ENCODE assay signal across 13 cellular contexts in the genomic region with DNA sequence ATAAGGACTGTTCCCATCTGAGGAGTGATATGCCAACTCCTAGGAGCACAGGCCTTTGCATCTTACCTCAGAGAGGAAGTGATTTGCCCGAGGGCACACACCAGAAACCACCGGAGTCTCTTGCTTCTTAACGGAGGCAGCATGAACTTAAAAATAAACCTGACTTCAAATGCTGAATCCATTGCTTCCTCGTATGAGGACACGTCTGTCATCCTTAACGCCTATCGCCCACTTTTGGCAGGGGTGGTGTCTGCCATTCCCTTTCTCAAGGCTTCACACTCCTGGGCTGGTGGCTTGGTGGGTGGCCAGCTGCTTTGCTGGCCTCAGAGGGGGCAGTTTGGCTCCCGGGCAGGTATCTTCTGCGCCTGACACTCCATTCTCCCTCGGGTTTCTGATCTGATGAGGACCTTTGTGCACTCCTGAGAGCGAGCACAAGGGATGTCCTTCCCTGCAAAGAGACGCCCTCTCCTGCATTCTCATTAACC. TPM values are rescaled to one million over a fixed set of nuclear protein-coding genes. Genes with fewer than 3 reads are reported as not detected.
A peak's percentile ranks its signal among the peaks of the same experiment; 100 is the strongest.
DNase-seq lines count a peak whose midpoint lies in the region; ATAC-seq and TF ChIP-seq lines count a peak whose summit lies in the region.
"Had no signal": no experiment of that assay in that cellular context is flagged by ENCODE, and none has a peak within 500 bp of the region (broad histone marks: within the 10 kb centered on the region; RNA-seq: fewer than 3 reads in every experiment).

No MANE protein-coding gene starts in this region.

- H3K9me3 ChIP-seq in BLaER1: no peaks in the 10 kb centered on the region
- H3K9me3 ChIP-seq in DOHH2 (ENCODE audit: control insufficient read depth, insufficient read depth, low read length): no peaks in the 10 kb centered on the region
- H3K9me3 ChIP-seq in testis: no peaks in the 10 kb centered on the region
- H3K9me3 ChIP-seq: thoracic aorta had no signal

- H3K9me3 Mint-ChIP-seq in WTC11 (no peaks in the 10 kb centered on the region), memory B cell (no peaks in the 10 kb centered on the region)

- no peak overlapping the region for H3K9ac ChIP-seq in BLaER1

- peaks cover 14% of the 10 kb centered on the region for H3K4me1 Mint-ChIP-seq in WTC11
- peaks cover 12% of the 10 kb centered on the region for H3K4me1 Mint-ChIP-seq in memory B cell

- H3K4me1 ChIP-seq in BLaER1: peaks cover 29% of the 10 kb centered on the region
- H3K4me1 ChIP-seq in DOHH2 (ENCODE audit: control insufficient read depth, low read length): peaks cover 17% of the 10 kb centered on the region
- H3K4me1 ChIP-seq in testis: peaks cover 11% of the 10 kb centered on the region

- TF ChIP-seq CTCF in DOHH2 (IDR thresholded peaks at IDR 0.05; ENCODE audit: low read depth, low read length, poor library complexity, severe bottlenecking): no peak
- no peak for TF ChIP-seq CTCF in WTC11 (IDR thresholded peaks at IDR 0.05)
- no peak for TF ChIP-seq CTCF in testis (IDR thresholded peaks at IDR 0.05)

- H3K79me2 ChIP-seq in DOHH2 (ENCODE audit: control insufficient read depth, low read length): peaks cover 22% of the 10 kb centered on the region

- H4K20me1 ChIP-seq in BLaER1 (peaks cover 37% of the 10 kb centered on the region), DOHH2 (ENCODE audit: control insufficient read depth, insufficient read depth, low read depth, low read length) (no peaks in the 10 kb centered on the region; the same call in 1 of the 2 replicates)

- H3K27me3 Mint-ChIP-seq in WTC11 (ENCODE audit: low read depth) (peaks cover 5% of the 10 kb centered on the region), memory B cell (no peaks in the 10 kb centered on the region)

- peaks cover 27% of the 10 kb centered on the region for H3K36me3 ChIP-seq in BLaER1
- H3K36me3 ChIP-seq in DOHH2 (ENCODE audit: control insufficient read depth, low read length): peaks cover 34% of the 10 kb centered on the region
- no peaks in the 10 kb centered on the region for H3K36me3 ChIP-seq in testis (ENCODE audit: low read depth, missing control alignments)

- 83 to 84% methylated on average over 7 to 12 of the region's 12 CpGs for WGBS in testis, 2 donors

- intact Hi-C loops in testis (cut with DNase I; ENCODE audit: low total_unique reads): no loop called here

- DNase-seq in WTC11 (ENCODE audit: low spot score) (no peak), memory B cell (ENCODE audit: low spot score in 2 of 2) (no peak), testis (no peak), NCI-H524 treated with DMSO at 0.1 percent for 48 hours (lab: John Stamatoyannopoulos, UW) (no peak)
- no peak for DNase-seq in stimulated activated CD4-positive, alpha-beta T cell treated with anti-CD3 and anti-CD28 coated beads, Interleukin-4, amount 100 ng/mL, for 4 hours
- DNase-seq: NCI-H1105; NCI-H82; stimulated activated CD4-positive, alpha-beta T cell treated with anti-CD3 and anti-CD28 coated beads, Interleukin-4, amount 100 ng/mL, for 24 hours had no signal

- H3K36me3 Mint-ChIP-seq in WTC11 (peaks cover 21% of the 10 kb centered on the region), memory B cell (peaks cover 7% of the 10 kb centered on the region)

- CTCF ChIA-PET in WTC11 (lab: Charles Lee): interaction anchor here (2.8 to 3.3 kb wide), 2 partner anchors 35 to 56 kb away, joined by 46 to 50 read pairs; no protein-coding TSS in a partner anchor

- TF ChIP-seq POLR2A in testis (IDR thresholded peaks at IDR 0.05): no peak

- peak overlapping the region; percentile 90 for H3K4me3 Mint-ChIP-seq in WTC11
- peak overlapping the region; percentile 94 for H3K4me3 Mint-ChIP-seq in memory B cell

- H3K9me2 ChIP-seq in DOHH2 (replicated peaks; ENCODE audit: control insufficient read depth, low read length): no peaks in the 10 kb centered on the region

- H3K4me3 ChIP-seq in BLaER1 (no peak overlapping the region), DOHH2 (ENCODE audit: low read length) (no peak overlapping the region), testis (no peak overlapping the region)

- POLR2A ChIA-PET in WTC11 (lab: Charles Lee): interaction anchor here (0.7 kb wide), 1 partner anchor 222 kb away, joined by 5 read pairs; no protein-coding TSS in a partner anchor

- H3F3A ChIP-seq in DOHH2 (ENCODE audit: control insufficient read depth, insufficient read depth): no peaks in the 10 kb centered on the region

- H3K4me2 ChIP-seq in BLaER1 (peak overlapping the region; percentile 73), DOHH2 (ENCODE audit: low read length) (peak overlapping the region; percentile 75; the same call in 1 of the 2 replicates)

- H3K27me3 ChIP-seq in BLaER1: no peaks in the 10 kb centered on the region
- H3K27me3 ChIP-seq in DOHH2 (ENCODE audit: control insufficient read depth, low read length): no peaks in the 10 kb centered on the region
- no peaks in the 10 kb centered on the region for H3K27me3 ChIP-seq in testis

- ATAC-seq in WTC11 (no peak), memory B cell (ENCODE audit: low read depth) (no peak), HG03378 (IDR thresholded peaks at IDR 0.05; ENCODE audit: unreplicated experiment) (no peak)

- H3K27ac ChIP-seq in BLaER1 (peak overlapping the region; percentile 61), DOHH2 (ENCODE audit: low read depth, low read length) (no peak overlapping the region), testis (peak overlapping the region in 1 of 2 donors; percentile 22)
- H3K27ac ChIP-seq: thoracic aorta had no signal

- H3K27ac Mint-ChIP-seq in WTC11 (peak overlapping the region; percentile 84), memory B cell (peak overlapping the region; percentile 17)

TF ChIP-seq in WTC11, 78 proteins besides CTCF, POLR2A, EP300 and RAD21 (continues in another document):
- TF ChIP-seq NFE2L1 (CRISPR knock-in tag; IDR thresholded peaks at IDR 0.05) (no peak), E2F5 (CRISPR knock-in tag; IDR thresholded peaks at IDR 0.05) (no peak), STAT6 (CRISPR knock-in tag; conservative IDR thresholded peaks at IDR 0.05; ENCODE audit: low read depth) (no peak), HMGXB4 (CRISPR knock-in tag; IDR thresholded peaks at IDR 0.05) (no peak), ESRRA (CRISPR knock-in tag; IDR thresholded peaks at IDR 0.05; ENCODE audit: borderline replicate concordance) (no peak)
- TF ChIP-seq, protein P1, sequence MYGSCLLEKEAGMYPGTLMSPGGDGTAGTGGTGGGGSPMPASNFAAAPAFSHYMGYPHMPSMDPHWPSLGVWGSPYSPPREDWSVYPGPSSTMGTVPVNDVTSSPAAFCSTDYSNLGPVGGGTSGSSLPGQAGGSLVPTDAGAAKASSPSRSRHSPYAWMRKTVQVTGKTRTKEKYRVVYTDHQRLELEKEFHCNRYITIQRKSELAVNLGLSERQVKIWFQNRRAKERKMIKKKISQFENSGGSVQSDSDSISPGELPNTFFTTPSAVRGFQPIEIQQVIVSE (CRISPR knock-in tag; IDR thresholded peaks at IDR 0.05; ENCODE audit: borderline replicate concordance): no peak

RNA-seq across cellular contexts. Expression of gene PREB, which starts 1.1 kb away (rescaled TPM):
- 56.7 to 69.2 TPM (median 56.7 TPM) in 3 replicates for total RNA-seq in WTC11 (2021)
- 10 to 100 TPM; 82.0 to 84.0 TPM for total RNA-seq in testis
- 62.4 TPM for polyA plus RNA-seq in testis (ENCODE audit: insufficient read depth, low read depth, low replicate concordance)

RNA-seq across cellular contexts. Expression of gene PRR30, which starts 3.7 kb away (rescaled TPM):
- total RNA-seq in WTC11 (2021): not detected in 3 replicates
- 10 to 100 TPM; 12.8 to 55.4 TPM for total RNA-seq in testis
- 153 TPM for polyA plus RNA-seq in testis (ENCODE audit: insufficient read depth, low read depth, low replicate concordance)
- total RNA-seq: fibroblast of villous mesenchyme, thoracic aorta had no signal

RNA-seq across cellular contexts. Expression of gene ABHD1, which starts 11.9 kb away (rescaled TPM):
- 0.31 to 0.62 TPM (median 0.53 TPM) in 3 replicates for total RNA-seq in WTC11 (2021)
- 10 to 100 TPM; 37.3 to 76.4 TPM for total RNA-seq in testis
- polyA plus RNA-seq in testis (ENCODE audit: insufficient read depth, low read depth, low replicate concordance): 141 TPM
- total RNA-seq: fibroblast of villous mesenchyme had no signal

RNA-seq across cellular contexts. Expression of gene TCF23, which starts 13.3 kb away (rescaled TPM):
- total RNA-seq in WTC11 (2021): 0.05 to 0.14 TPM (median 0.13 TPM) in 3 replicates
- total RNA-seq in testis: 1 to 10 TPM; 5.5 to 6.7 TPM
- 6.6 TPM for polyA plus RNA-seq in testis (ENCODE audit: insufficient read depth, low read depth, low replicate concordance)
- total RNA-seq: fibroblast of villous mesenchyme, thoracic aorta had no signal

RNA-seq across cellular contexts. Expression of gene CGREF1, which starts 16.6 kb away (rescaled TPM):
- total RNA-seq in WTC11 (2021) (3.5 to 4.0 TPM (median 3.8 TPM) in 3 replicates), testis (10 to 100 TPM in 1 of 2 donors, 1 to 10 TPM in 1; 6.6 to 11.1 TPM)
- 7.4 TPM for polyA plus RNA-seq in testis (ENCODE audit: insufficient read depth, low read depth, low replicate concordance)

Comparison
In these comparisons a context has a peak if more than half of its experiments do, and no peak if none do; other contexts are left out.
1. RNA of gene PRR30, which starts 3.7 kb away (total RNA-seq): 12.8 to 55.4 TPM in testis; not detected in WTC11; every median in the first group is over 10 times any median in the second.
2. RNA of gene ABHD1, which starts 11.9 kb away (total RNA-seq): 37.3 to 76.4 TPM in testis; 0.31 to 0.62 TPM in WTC11; every median in the first group is over 10 times any median in the second.